Comparison of ENCODE assay signal across 19 cellular contexts in the genomic region with DNA sequence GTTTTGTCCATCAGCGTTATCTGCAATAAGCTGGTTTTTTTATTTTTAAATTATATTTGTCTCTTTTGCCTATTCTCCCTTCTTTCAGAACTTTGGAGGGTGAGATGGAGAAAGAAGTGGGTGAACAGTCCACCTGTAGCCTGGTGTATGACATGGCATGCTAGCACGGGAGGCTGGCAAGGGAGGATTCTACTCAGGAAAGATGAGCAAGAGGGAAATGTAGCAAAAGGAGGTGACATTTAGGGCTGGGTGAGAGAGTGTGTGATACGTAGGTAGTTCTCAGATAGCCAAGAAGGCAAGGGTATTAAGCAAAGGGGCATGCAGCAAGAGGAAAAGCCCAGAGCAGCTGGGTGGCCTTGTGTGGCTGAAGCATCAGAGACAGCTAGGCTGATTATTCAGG.
"Had no signal": no experiment of that assay in that cellular context is flagged by ENCODE, and none has a peak within 500 bp of the region (broad histone marks: within the 10 kb centered on the region; RNA-seq: fewer than 3 reads in every experiment).

No MANE protein-coding gene starts in this region.

- H3K27me3 ChIP-seq: neutrophil, ovary, right atrium auricular region, suprapubic skin, tibial nerve, upper lobe of right lung had no signal

- H3K4me1 ChIP-seq: right atrium auricular region, suprapubic skin, tibial nerve, upper lobe of right lung had no signal

- DNase-seq: cerebellar nuclear complex; endodermal cell; erythroblast; foreskin melanocyte; head of caudate nucleus; hippocampal formation; mesendoderm; naive thymus-derived CD4-positive, alpha-beta T cell; ovary; stimulated activated CD4-positive, alpha-beta T cell treated with anti-CD3 and anti-CD28 coated beads, Interleukin-4, amount 100 ng/mL, for 1 hour; stimulated activated CD8-positive, alpha-beta memory T cell treated with anti-CD3 and anti-CD28 coated beads, Interleukin-4, amount 100 ng/mL, for 48 hours; stimulated activated naive CD8-positive, alpha-beta T cell treated with anti-CD3 and anti-CD28 coated beads, Interleukin-15, Interleukin-2, amounts not matched to agents 100 U/mL and 50 U/mL, for 24 hours; upper lobe of right lung had no signal

- H3K36me3 ChIP-seq: neutrophil, ovary, right atrium auricular region, suprapubic skin, tibial nerve, upper lobe of right lung had no signal

- H3K4me3 Mint-ChIP-seq: dendritic cell treated with granulocyte-macrophage colony-stimulating factor and Interleukin-4, amounts not matched to agents 40 ng/mL and 50 ng/mL, for 4 days; endodermal cell; naive thymus-derived CD4-positive, alpha-beta T cell; stimulated activated effector memory CD8-positive, alpha-beta T cell treated with anti-CD3 and anti-CD28 coated beads, Interleukin-12 subunit alpha, Interleukin-12 subunit beta, amount 100 ng/mL, for 72 hours had no signal

- H3K36me3 Mint-ChIP-seq: stimulated activated effector memory CD8-positive, alpha-beta T cell treated with anti-CD3 and anti-CD28 coated beads, Interleukin-12 subunit alpha, Interleukin-12 subunit beta, amount 100 ng/mL, for 72 hours had no signal

- ATAC-seq: naive thymus-derived CD4-positive, alpha-beta T cell; stimulated activated effector memory CD8-positive, alpha-beta T cell treated with anti-CD3 and anti-CD28 coated beads, Interleukin-12 subunit alpha, Interleukin-12 subunit beta, amount 100 ng/mL, for 72 hours; stimulated activated naive CD8-positive, alpha-beta T cell treated with anti-CD3 and anti-CD28 coated beads, Interleukin-15, Interleukin-2, amounts not matched to agents 100 U/mL and 50 U/mL, for 24 hours; upper lobe of right lung had no signal

- H3K4me1 Mint-ChIP-seq: naive thymus-derived CD4-positive, alpha-beta T cell; stimulated activated effector memory CD8-positive, alpha-beta T cell treated with anti-CD3 and anti-CD28 coated beads, Interleukin-12 subunit alpha, Interleukin-12 subunit beta, amount 100 ng/mL, for 72 hours had no signal

- H3K9me3 ChIP-seq: neutrophil, suprapubic skin, upper lobe of right lung had no signal

- H3K27ac ChIP-seq: neutrophil, ovary, right atrium auricular region, suprapubic skin, tibial nerve, upper lobe of right lung had no signal

- H3K27ac Mint-ChIP-seq: dendritic cell treated with granulocyte-macrophage colony-stimulating factor and Interleukin-4, amounts not matched to agents 40 ng/mL and 50 ng/mL, for 4 days; endodermal cell; naive thymus-derived CD4-positive, alpha-beta T cell; stimulated activated effector memory CD8-positive, alpha-beta T cell treated with anti-CD3 and anti-CD28 coated beads, Interleukin-12 subunit alpha, Interleukin-12 subunit beta, amount 100 ng/mL, for 72 hours had no signal

- H3K4me3 ChIP-seq: ovary, right atrium auricular region, suprapubic skin, tibial nerve, upper lobe of right lung had no signal

- H3K27me3 Mint-ChIP-seq: dendritic cell treated with granulocyte-macrophage colony-stimulating factor and Interleukin-4, amounts not matched to agents 40 ng/mL and 50 ng/mL, for 4 days; naive thymus-derived CD4-positive, alpha-beta T cell had no signal
